29 cellular contexts compared by ENCODE assay signal in genomic region chr5:146716636-146717035, GRCh38.
"Had no signal": no experiment of that assay in that cellular context is flagged by ENCODE, and none has a peak within 500 bp of the region (broad histone marks: within the 10 kb centered on the region; RNA-seq: fewer than 3 reads in every experiment).

No MANE protein-coding gene starts in this region.

- H3K4me3 ChIP-seq: breast epithelium, esophagus squamous epithelium, gastroesophageal sphincter, hepatocyte, neural progenitor cell, right atrium auricular region, suprapubic skin, tibial artery, upper lobe of right lung had no signal

- H3K4me1 ChIP-seq: breast epithelium, gastroesophageal sphincter, right atrium auricular region, upper lobe of right lung had no signal

- H3K4me1 Mint-ChIP-seq: activated naive CD8-positive, alpha-beta T cell treated with anti-CD3 and anti-CD28 coated beads for 36 hours had no signal

- H3K4me2 ChIP-seq: hepatocyte, neural progenitor cell had no signal

- H3K36me3 Mint-ChIP-seq: activated naive CD8-positive, alpha-beta T cell treated with anti-CD3 and anti-CD28 coated beads for 36 hours; immature natural killer cell; naive thymus-derived CD8-positive, alpha-beta T cell; neural progenitor cell had no signal

- H3K36me3 ChIP-seq: breast epithelium, esophagus squamous epithelium, gastroesophageal sphincter, neural progenitor cell, right atrium auricular region, suprapubic skin, tibial artery, upper lobe of right lung had no signal

- H3K9me3 ChIP-seq: breast epithelium, esophagus squamous epithelium, gastroesophageal sphincter, right atrium auricular region, suprapubic skin, tibial artery, upper lobe of right lung had no signal

- H3K9ac ChIP-seq: neural progenitor cell had no signal

- DNase-seq: activated CD4-positive, alpha-beta T cell treated with anti-CD3 and anti-CD28 coated beads for 4 hours; activated CD4-positive, alpha-beta T cell treated with anti-CD3 and anti-CD28 coated beads, Interleukin-2, amount 50 U/mL, for 4 hours; activated effector memory CD4-positive, alpha-beta T cell treated with anti-CD3 and anti-CD28 coated beads, Interleukin-2, amount 50 U/mL, for 16 hours; activated naive CD4-positive, alpha-beta T cell treated with anti-CD3 and anti-CD28 coated beads for 36 hours; activated naive CD8-positive, alpha-beta T cell treated with anti-CD3 and anti-CD28 coated beads for 36 hours; amniotic stem cell; dermis blood vessel endothelial cell; effector CD4-positive, alpha-beta T cell; esophagus squamous epithelium; immature natural killer cell; naive thymus-derived CD8-positive, alpha-beta T cell; occipital lobe; stimulated activated CD4-positive, alpha-beta T cell treated with anti-CD3 and anti-CD28 coated beads, Interleukin-15, amount 100 ng/mL, for 24 hours; stimulated activated CD4-positive, alpha-beta T cell treated with anti-CD3 and anti-CD28 coated beads, Interleukin-2, amount 100 ng/mL, for 24 hours; stimulated activated naive CD4-positive, alpha-beta T cell; T-helper 9 cell; tibial artery; upper lobe of right lung had no signal

- H3K27me3 ChIP-seq: breast epithelium, esophagus squamous epithelium, gastroesophageal sphincter, hepatocyte, neural progenitor cell, right atrium auricular region, suprapubic skin, tibial artery, upper lobe of right lung had no signal

- H2AFZ ChIP-seq: hepatocyte, neural progenitor cell had no signal

- H3K9me3 Mint-ChIP-seq: activated naive CD4-positive, alpha-beta T cell treated with anti-CD3 and anti-CD28 coated beads for 36 hours; activated naive CD8-positive, alpha-beta T cell treated with anti-CD3 and anti-CD28 coated beads for 36 hours; activated T-helper 1 cell treated with anti-CD3 and anti-CD28 coated beads, Interleukin-12 subunit alpha, Interleukin-12 subunit beta, Interleukin-2, Interleukin-4 antibody, amounts not matched to agents 30 ng/mL and 10 ng/mL and 1 ng/mL, durations not matched to agents 14 hours and 24 hours and 36 hours; central memory CD8-positive, alpha-beta T cell; immature natural killer cell; naive thymus-derived CD8-positive, alpha-beta T cell; neural progenitor cell; T-helper 1 cell treated with Interleukin-12 subunit alpha and Interleukin-12 subunit beta and Interleukin-4 antibody, amounts not matched to agents 30 μg/mL and 1 μg/mL, for 36 hours had no signal

- H3K27ac ChIP-seq: breast epithelium, epithelial cell of prostate, esophagus squamous epithelium, gastroesophageal sphincter, hepatocyte, neural progenitor cell, right atrium auricular region, suprapubic skin, tibial artery, upper lobe of right lung, VCaP had no signal

- H3K27me3 Mint-ChIP-seq: activated naive CD8-positive, alpha-beta T cell treated with anti-CD3 and anti-CD28 coated beads for 36 hours; central memory CD8-positive, alpha-beta T cell; naive thymus-derived CD8-positive, alpha-beta T cell had no signal

- H3K4me3 Mint-ChIP-seq: activated naive CD4-positive, alpha-beta T cell treated with anti-CD3 and anti-CD28 coated beads for 36 hours; activated naive CD8-positive, alpha-beta T cell treated with anti-CD3 and anti-CD28 coated beads for 36 hours; activated T-helper 1 cell treated with anti-CD3 and anti-CD28 coated beads, Interleukin-12 subunit alpha, Interleukin-12 subunit beta, Interleukin-2, Interleukin-4 antibody, amounts not matched to agents 30 ng/mL and 10 ng/mL and 1 ng/mL, durations not matched to agents 14 hours and 24 hours and 36 hours; central memory CD8-positive, alpha-beta T cell; immature natural killer cell; naive thymus-derived CD8-positive, alpha-beta T cell; neural progenitor cell; T-helper 1 cell treated with Interleukin-12 subunit alpha and Interleukin-12 subunit beta and Interleukin-4 antibody, amounts not matched to agents 30 μg/mL and 1 μg/mL, for 36 hours had no signal

- H3K79me2 ChIP-seq: hepatocyte had no signal

- ATAC-seq: gastroesophageal sphincter; naive thymus-derived CD8-positive, alpha-beta T cell; upper lobe of right lung had no signal
